ENCODE assay signal across 10 cellular contexts in genomic region chr7:148540041-148540738, GRCh38. TPM values are rescaled to one million over a fixed set of nuclear protein-coding genes. Genes with fewer than 3 reads are reported as not detected.
DNase-seq lines count a peak whose midpoint lies in the region; FAIRE-seq and TF ChIP-seq lines count a peak whose summit lies in the region.
"Had no signal": no experiment of that assay in that cellular context is flagged by ENCODE, and none has a peak within 500 bp of the region (broad histone marks: within the 10 kb centered on the region; RNA-seq: fewer than 3 reads in every experiment).

No MANE protein-coding gene starts in this region.

- in situ Hi-C loops in transverse colon (cut with MboI; ENCODE audit: low pct_ligation_motif_present in 1 of 4, low pct_unique_long_range_greater_than_20kb in 1 of 4, low sequenced_read_pairs in 3 of 4), result no loop called here

- no peak overlapping the region for H3K4me2 ChIP-seq in keratinocyte (ENCODE audit: control insufficient read depth, extremely low read depth, insufficient read depth, low read depth, low read length)

- H3K9ac ChIP-seq in keratinocyte (ENCODE audit: control insufficient read depth, extremely low read depth, insufficient read depth, low read length), result no peak overlapping the region

- H3K27me3 ChIP-seq in keratinocyte (ENCODE audit: control insufficient read depth, extremely low read depth, insufficient read depth, low read length), result peaks cover 2% of the 10 kb centered on the region
- H3K27me3 ChIP-seq in transverse colon, result no peaks in the 10 kb centered on the region
- no peaks in the 10 kb centered on the region for H3K27me3 ChIP-seq in spleen (replicated peaks in 1 of 7)

- no peaks in the 10 kb centered on the region for H3K36me3 ChIP-seq in keratinocyte (ENCODE audit: control insufficient read depth in 2 of 2, extremely low read depth in 1 of 2, insufficient read depth in 2 of 2, low read length in 2 of 2)
- H3K36me3 ChIP-seq in transverse colon, result no peaks in the 10 kb centered on the region
- H3K36me3 ChIP-seq in spleen, result no peaks in the 10 kb centered on the region

- WGBS in transverse colon (ENCODE audit: low coverage in 1 of 2), 2 donors, result 68 to 73% methylated on average over 1 to 11 of the region's 11 CpGs
- 79 to 88% (median 84%) methylated on average over 10 to 11 of the region's 11 CpGs for WGBS in spleen, 5 donors

- FAIRE-seq in HTR-8/SVneo (lab: Jason Lieb, UNC), result no peak
- peak; percentile 67 for FAIRE-seq in keratinocyte (lab: Jason Lieb, UNC)

- H2AFZ ChIP-seq in keratinocyte (ENCODE audit: control insufficient read depth, low read length), result no peak overlapping the region

- H3K4me1 ChIP-seq in keratinocyte (ENCODE audit: control insufficient read depth, extremely low read depth, insufficient read depth, low read length), result peaks cover 11% of the 10 kb centered on the region
- H3K4me1 ChIP-seq in transverse colon, result no peaks in the 10 kb centered on the region
- peaks cover 0 to 6% (median 2%) of the 10 kb centered on the region in 6 donors for H3K4me1 ChIP-seq in spleen

- H3K27ac ChIP-seq in keratinocyte (ENCODE audit: control insufficient read depth, insufficient read depth, low read length) (peak overlapping the region; percentile 6), transverse colon (peak overlapping the region in 3 of 4 donors; percentile 10 to 61 (median 48)), spleen (no peak overlapping the region)

- H3K9me3 ChIP-seq in keratinocyte (ENCODE audit: control insufficient read depth, low read depth, low read length) (no peaks in the 10 kb centered on the region), transverse colon (no peaks in the 10 kb centered on the region), spleen (no peaks in the 10 kb centered on the region)

- TF ChIP-seq POLR2A in transverse colon (IDR thresholded peaks at IDR 0.05) (no peak), spleen (IDR thresholded peaks at IDR 0.05) (no peak)

- intact Hi-C loops in transverse colon (cut with DNase I; ENCODE audit: low total_unique reads), result no loop called here
- intact Hi-C loops in spleen (cut with DNase I; ENCODE audit: low total_unique reads), result no loop called here

- no peaks in the 10 kb centered on the region for H3K9me1 ChIP-seq in keratinocyte (ENCODE audit: control insufficient read depth, extremely low read depth, insufficient read depth, low read length)

- H3K79me2 ChIP-seq in keratinocyte (ENCODE audit: control insufficient read depth, insufficient read depth, low read length), result no peaks in the 10 kb centered on the region

- TF ChIP-seq EP300 in transverse colon (IDR thresholded peaks at IDR 0.05; ENCODE audit: low read depth), result no peak

- DNase-seq in HTR-8/SVneo (ENCODE audit: insufficient read length, low spot score) (peak; percentile 51), cerebellum (ENCODE audit: low spot score) (peak; percentile 78), keratinocyte (ENCODE audit: low read depth, low spot score) (no peak), transverse colon (no peak), NCI-H2227 treated with DMSO at 0.1 percent for 48 hours (lab: John Stamatoyannopoulos, UW) (no peak), spleen (no peak)
- DNase-seq in stimulated activated naive CD4-positive, alpha-beta T cell treated with Interleukin-2 at 50 U/mL for 16 hours (lab: John Stamatoyannopoulos, UW), result no peak
- DNase-seq: activated CD4-positive, CD25-positive, alpha-beta regulatory T cell; NCI-H748 treated with DMSO at 0.1 percent for 48 hours had no signal

- H4K20me1 ChIP-seq in keratinocyte (ENCODE audit: control insufficient read depth, extremely low read depth, insufficient read depth, low read length), result no peaks in the 10 kb centered on the region

- no peak overlapping the region for H3K4me3 ChIP-seq in keratinocyte (ENCODE audit: control insufficient read depth in 2 of 3, extremely low read depth in 1 of 3, insufficient read depth in 2 of 3, low read depth in 1 of 3, low read length in 3 of 3)
- no peak overlapping the region for H3K4me3 ChIP-seq in transverse colon
- no peak overlapping the region for H3K4me3 ChIP-seq in spleen

- dilution Hi-C loops in keratinocyte (cut with MboI; ENCODE audit: extremely low pct_ligation_motif_present, low sequenced_read_pairs), result no loop called here

- TF ChIP-seq CTCF in keratinocyte (optimal IDR thresholded peaks at IDR 0.05 in 1 of 3, IDR thresholded peaks at IDR 0.05 in 1 of 3, conservative IDR thresholded peaks at IDR 0.05 in 1 of 3; ENCODE audit: extremely low read depth in 1 of 3, insufficient read depth in 2 of 3, low read length in 3 of 3), result no peak
- TF ChIP-seq CTCF in transverse colon (IDR thresholded peaks at IDR 0.05), result no peak
- no peak for TF ChIP-seq CTCF in spleen (IDR thresholded peaks at IDR 0.05 in 8 of 11, conservative IDR thresholded peaks at IDR 0.05 in 3 of 11)

RNA-seq across cellular contexts. Expression of gene C7orf33, which starts 50.4 kb away (rescaled TPM):
- total RNA-seq in cerebellum, result 0.64 TPM
- polyA plus RNA-seq in keratinocyte, result not detected in 3 replicates
- polyA plus RNA-seq in keratinocyte (2011; ENCODE audit: low read depth), result not detected
- not detected in 2 replicates for polyA plus RNA-seq in keratinocyte (2011; cell fraction: cytosol; rRNA removed)
- not detected in 2 replicates for polyA plus RNA-seq in keratinocyte (2011; cell fraction: nucleus; rRNA removed)
- polyA plus RNA-seq in keratinocyte (2012; ENCODE audit: low replicate concordance), result not detected in 2 replicates
- not detected in 3 replicates for polyA minus RNA-seq in keratinocyte
- polyA minus RNA-seq in keratinocyte (2011; cell fraction: cytosol; rRNA and poly(A)+ RNA removed), result not detected
- not detected in 2 replicates for polyA minus RNA-seq in keratinocyte (2011; cell fraction: nucleus; rRNA and poly(A)+ RNA removed)
- not detected for total RNA-seq in transverse colon
- not detected for total RNA-seq in spleen
- not detected for polyA plus RNA-seq in spleen
- total RNA-seq: pulmonary artery endothelial cell had no signal

Comparison
In these comparisons a context has a peak if more than half of its experiments do, and no peak if none do; other contexts are left out.
1. DNase-seq: peak in HTR-8/SVneo (single experiment) and cerebellum (single experiment); none in keratinocyte (single experiment), transverse colon (single experiment), stimulated activated naive CD4-positive, alpha-beta T cell treated with Interleukin-2 at 50 U/mL for 16 hours (single experiment), NCI-H2227 treated with DMSO at 0.1 percent for 48 hours (single experiment) and spleen (single experiment).
2. H3K27ac ChIP-seq: peak in keratinocyte (single experiment) and transverse colon (3 of 4); none in spleen (0 of 8).